In genomic region chr10:124739119-124739921, GRCh38 we compare ENCODE assay signal across 10 cellular contexts. TPM values are rescaled to one million over a fixed set of nuclear protein-coding genes. Genes with fewer than 3 reads are reported as not detected.
DNase-seq lines count a peak whose midpoint lies in the region; ATAC-seq and TF ChIP-seq lines count a peak whose summit lies in the region.
"Had no signal": no experiment of that assay in that cellular context is flagged by ENCODE, and none has a peak within 500 bp of the region (broad histone marks: within the 10 kb centered on the region; RNA-seq: fewer than 3 reads in every experiment).

No MANE protein-coding gene starts in this region.

- no peak for ATAC-seq in Panc1
- ATAC-seq: body of pancreas had no signal

- H3K4me3 Mint-ChIP-seq in CD4-positive, alpha-beta memory T cell = peak overlapping the region; percentile 95 to 100 (median 98)
- peak overlapping the region; percentile 17 for H3K4me3 Mint-ChIP-seq in progenitor cell of endocrine pancreas (ENCODE audit: low read depth)

- DNase-seq in CD4-positive, alpha-beta memory T cell = no peak
- DNase-seq in Panc1 (ENCODE audit: low read depth, low spot score) (no peak), esophagus muscularis mucosa (ENCODE audit: extremely low spot score) (peak; percentile 79), progenitor cell of endocrine pancreas (ENCODE audit: low spot score, unreplicated experiment) (no peak), SKM-1 treated with dmso at 0.1 percent for 144 hours (lab: John Stamatoyannopoulos, UW; ENCODE audit: unreplicated experiment) (no peak), NCI-H187 treated with DMSO at 0.1 percent for 48 hours (lab: John Stamatoyannopoulos, UW) (no peak), SHP77 treated with DMSO at 0.1 percent for 48 hours (lab: John Stamatoyannopoulos, UW) (no peak), ureter (ENCODE audit: low spot score) (no peak)
- DNase-seq: body of pancreas, SK-N-SH had no signal

- in situ Hi-C loops in Panc1 (cut with HindIII; ENCODE audit: low pct_unique_long_range_greater_than_20kb, low sequenced_read_pairs) = no loop called here

- no peaks in the 10 kb centered on the region for H3K27me3 Mint-ChIP-seq in CD4-positive, alpha-beta memory T cell
- H3K27me3 Mint-ChIP-seq in progenitor cell of endocrine pancreas = no peaks in the 10 kb centered on the region

- peak overlapping the region; percentile 64 for H3K27ac ChIP-seq in CD4-positive, alpha-beta memory T cell (ENCODE audit: low read depth, low read length)
- peak overlapping the region; percentile 86 for H3K27ac ChIP-seq in Panc1 (ENCODE audit: low read length)
- peak overlapping the region; percentile 89 to 90 (median 89) for H3K27ac ChIP-seq in esophagus muscularis mucosa (replicated peaks in 1 of 4)

- intact Hi-C loops in CD4-positive, alpha-beta memory T cell (cut with micrococcal nuclease) = no loop called here
- intact Hi-C loops in Panc1 (cut with micrococcal nuclease; ENCODE audit: unreplicated experiment) (no loop called here), esophagus muscularis mucosa (cut with DNase I) (no loop called here)

- peak overlapping the region; percentile 21 to 27 for H3K4me3 ChIP-seq in CD4-positive, alpha-beta memory T cell (ENCODE audit: low read length in 2 of 2)
- H3K4me3 ChIP-seq in Panc1 (ENCODE audit: low read depth in 2 of 2, low read length in 2 of 2) = no peak overlapping the region
- H3K4me3 ChIP-seq in esophagus muscularis mucosa = peak overlapping the region in 3 of 4 donors; percentile 10 to 25 (median 20)
- H3K4me3 ChIP-seq: body of pancreas had no signal

- no peaks in the 10 kb centered on the region for H3K36me3 ChIP-seq in CD4-positive, alpha-beta memory T cell (ENCODE audit: insufficient read depth, low read length)
- no peaks in the 10 kb centered on the region for H3K36me3 ChIP-seq in Panc1 (ENCODE audit: control insufficient read depth, insufficient read depth, low read length)
- no peaks in the 10 kb centered on the region for H3K36me3 ChIP-seq in esophagus muscularis mucosa

- BruUV-seq in Panc1 (replicated peaks; lab: Mats Ljungman, UMichigan) = no TSS peak

- WGBS in esophagus muscularis mucosa = 52% methylated on average over 13 of the region's 13 CpGs

- peaks cover 7 to 17% of the 10 kb centered on the region in 2 donors for H3K36me3 Mint-ChIP-seq in CD4-positive, alpha-beta memory T cell
- H3K36me3 Mint-ChIP-seq in progenitor cell of endocrine pancreas (ENCODE audit: insufficient read depth) = no peaks in the 10 kb centered on the region

- POLR2A ChIA-PET in CD4-positive, alpha-beta memory T cell (lab: Charles Lee; ENCODE audit: partially characterized antibody) = interaction anchor here (1.0 to 5.7 kb wide), 19 partner anchors 6 to 120 kb away, joined by 3 to 163 read pairs (median 26); no protein-coding TSS in a partner anchor
- POLR2A ChIA-PET in Panc1 (lab: Charles Lee) = no interaction called here

- CTCF ChIA-PET in CD4-positive, alpha-beta memory T cell (lab: Charles Lee; ENCODE audit: partially characterized antibody) = interaction anchor here (0.8 to 18.1 kb wide), 13 partner anchors 16 to 201 kb away, joined by 3 to 556 read pairs (median 49); no protein-coding TSS in a partner anchor
- CTCF ChIA-PET in Panc1 (lab: Charles Lee) = interaction anchor here (1.5 kb wide), 1 partner anchor 38 kb away, joined by 4 read pairs; no protein-coding TSS in a partner anchor

- peak overlapping the region; percentile 87 to 97 (median 96) for H3K27ac Mint-ChIP-seq in CD4-positive, alpha-beta memory T cell
- peak overlapping the region; percentile 74 for H3K27ac Mint-ChIP-seq in progenitor cell of endocrine pancreas

- peaks cover 84% of the 10 kb centered on the region for H3K4me1 ChIP-seq in CD4-positive, alpha-beta memory T cell (ENCODE audit: insufficient read depth, low read length)
- peaks cover 73% of the 10 kb centered on the region for H3K4me1 ChIP-seq in Panc1 (ENCODE audit: control insufficient read depth, insufficient read depth, low read length)
- peaks cover 83 to 90% (median 90%) of the 10 kb centered on the region in 4 donors for H3K4me1 ChIP-seq in esophagus muscularis mucosa

- TF ChIP-seq POLR2A in esophagus muscularis mucosa (IDR thresholded peaks at IDR 0.05; ENCODE audit: low read depth) = no peak

- no peaks in the 10 kb centered on the region for H3K9me3 Mint-ChIP-seq in CD4-positive, alpha-beta memory T cell
- H3K9me3 Mint-ChIP-seq in progenitor cell of endocrine pancreas (ENCODE audit: low read depth) = no peaks in the 10 kb centered on the region

- no peaks in the 10 kb centered on the region for H3K27me3 ChIP-seq in CD4-positive, alpha-beta memory T cell (ENCODE audit: insufficient read depth, low read length)
- H3K27me3 ChIP-seq in Panc1 (ENCODE audit: control insufficient read depth, insufficient read depth, low read length) (no peaks in the 10 kb centered on the region), esophagus muscularis mucosa (no peaks in the 10 kb centered on the region)
- H3K27me3 ChIP-seq: body of pancreas had no signal

- peaks cover 71 to 86% (median 79%) of the 10 kb centered on the region in 4 donors for H3K4me1 Mint-ChIP-seq in CD4-positive, alpha-beta memory T cell
- peaks cover 57% of the 10 kb centered on the region for H3K4me1 Mint-ChIP-seq in progenitor cell of endocrine pancreas (ENCODE audit: low read depth)

- TF ChIP-seq EP300 in esophagus muscularis mucosa (IDR thresholded peaks at IDR 0.05) = no peak

- TF ChIP-seq CTCF in Panc1 (IDR thresholded peaks at IDR 0.05) (no peak), esophagus muscularis mucosa (IDR thresholded peaks at IDR 0.05) (no peak), progenitor cell of endocrine pancreas (IDR thresholded peaks at IDR 0.05; ENCODE audit: unreplicated experiment) (no peak)

- H3K9me3 ChIP-seq in CD4-positive, alpha-beta memory T cell (ENCODE audit: control insufficient read depth in 1 of 2, low read length in 2 of 2) = no peaks in the 10 kb centered on the region
- no peaks in the 10 kb centered on the region for H3K9me3 ChIP-seq in Panc1 (ENCODE audit: control insufficient read depth, insufficient read depth, low read depth, low read length)
- no peaks in the 10 kb centered on the region for H3K9me3 ChIP-seq in esophagus muscularis mucosa
- H3K9me3 ChIP-seq: body of pancreas, SK-N-SH had no signal

RNA-seq across cellular contexts. Expression of gene FAM53B, which starts 4.9 kb away (rescaled TPM):
- 10 to 100 TPM; 57.3 to 60.7 TPM for total RNA-seq in CD4-positive, alpha-beta memory T cell
- polyA plus RNA-seq in CD4-positive, alpha-beta memory T cell = 10 to 100 TPM in 1 of 2 donors, 1 to 10 TPM in 1; 7.3 to 42.5 TPM
- total RNA-seq in Panc1 (2021; ENCODE audit: unreplicated experiment) (42.5 TPM), esophagus muscularis mucosa (10 to 100 TPM; 25.2 to 43.3 (median 34.7) TPM), progenitor cell of endocrine pancreas (36.8 and 39.8 TPM in 2 replicates), ureter (38.8 TPM)
- 31.8 TPM for polyA plus RNA-seq in Panc1 (2012; ENCODE audit: insufficient read length)

RNA-seq across cellular contexts. Expression of gene EEF1AKMT2, which starts 52.4 kb away (rescaled TPM):
- 10 to 100 TPM; 20.0 to 24.2 TPM for total RNA-seq in CD4-positive, alpha-beta memory T cell
- 10 to 100 TPM; 18.2 to 31.1 TPM for polyA plus RNA-seq in CD4-positive, alpha-beta memory T cell
- total RNA-seq in Panc1 (2021; ENCODE audit: unreplicated experiment) = 39.2 TPM
- polyA plus RNA-seq in Panc1 (2012; ENCODE audit: insufficient read length) = 24.1 TPM
- 10 to 100 TPM in 2 of 4 donors, 1 to 10 TPM in 2; 9.0 to 11.9 (median 10.0) TPM for total RNA-seq in esophagus muscularis mucosa
- total RNA-seq in progenitor cell of endocrine pancreas = 16.1 and 17.1 TPM in 2 replicates
- total RNA-seq in ureter = 23.3 TPM

Comparison
In these comparisons a context has a peak if more than half of its experiments do, and no peak if none do; other contexts are left out.
1. H3K4me3 ChIP-seq: peak in CD4-positive, alpha-beta memory T cell (2 of 2) and esophagus muscularis mucosa (3 of 4); none in Panc1 (0 of 2).
2. Peak in every context shown above with its lines, with median percentiles within 50 percentile points of each other: H3K27ac ChIP-seq.